Comparison of ENCODE assay signal across 29 cellular contexts in the genomic region with DNA sequence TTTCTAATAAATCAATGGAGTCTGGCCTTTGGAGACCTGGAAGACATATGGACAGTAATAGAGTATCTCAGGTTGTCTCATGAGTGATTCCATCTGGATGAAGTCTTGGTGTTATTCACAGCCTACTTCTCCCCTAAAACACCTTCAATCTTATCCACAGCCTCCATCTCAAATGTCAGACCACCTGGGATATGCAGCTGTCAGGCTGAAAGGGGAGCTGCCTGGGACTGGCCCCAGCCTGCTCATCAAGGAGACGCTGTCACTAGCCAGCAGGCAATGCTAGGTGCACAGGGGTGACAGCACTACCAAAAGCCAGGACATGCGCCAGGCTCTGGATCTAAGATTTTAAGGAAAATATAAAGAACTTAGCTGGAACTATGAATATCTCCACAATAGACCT.
A peak's percentile ranks its signal among the peaks of the same experiment; 100 is the strongest.
DNase-seq lines count a peak whose midpoint lies in the region; ATAC-seq, FAIRE-seq and TF ChIP-seq lines count a peak whose summit lies in the region.
"Had no signal": no experiment of that assay in that cellular context is flagged by ENCODE, and none has a peak within 500 bp of the region (broad histone marks: within the 10 kb centered on the region; RNA-seq: fewer than 3 reads in every experiment).

No MANE protein-coding gene starts in this region.

- no peak for TF ChIP-seq EP300 in gastroesophageal sphincter (IDR thresholded peaks at IDR 0.05)

- no peaks in the 10 kb centered on the region for H3K36me3 ChIP-seq in DND-41 (ENCODE audit: insufficient read depth, low read length)
- no peaks in the 10 kb centered on the region for H3K36me3 ChIP-seq in gastroesophageal sphincter
- H3K36me3 ChIP-seq: BLaER1 treated with 17β-estradiol and CSF1 and Interleukin-3, amounts not matched to agents 10 nM and 100 nM; gastrocnemius medialis; upper lobe of left lung had no signal

- H3K9ac ChIP-seq in DND-41 (ENCODE audit: low read depth, low read length): no peak overlapping the region
- H3K9ac ChIP-seq: BLaER1 treated with 17β-estradiol and CSF1 and Interleukin-3, amounts not matched to agents 10 nM and 100 nM had no signal

- H3K9me3 ChIP-seq in DND-41 (ENCODE audit: insufficient read depth, low read length, severe bottlenecking): no peaks in the 10 kb centered on the region
- no peaks in the 10 kb centered on the region for H3K9me3 ChIP-seq in gastroesophageal sphincter
- H3K9me3 ChIP-seq: BLaER1 treated with 17β-estradiol and CSF1 and Interleukin-3, amounts not matched to agents 10 nM and 100 nM; gastrocnemius medialis; mucosa of descending colon; upper lobe of left lung had no signal

- H2AFZ ChIP-seq in DND-41 (ENCODE audit: low read depth, low read length): no peak overlapping the region

- no peaks in the 10 kb centered on the region for H4K20me1 ChIP-seq in DND-41 (ENCODE audit: insufficient read depth, low read length)
- H4K20me1 ChIP-seq: BLaER1 treated with 17β-estradiol and CSF1 and Interleukin-3, amounts not matched to agents 10 nM and 100 nM had no signal

- no peak overlapping the region for H3K27ac ChIP-seq in DND-41 (ENCODE audit: low read length)
- H3K27ac ChIP-seq in gastroesophageal sphincter: no peak overlapping the region
- H3K27ac ChIP-seq: BLaER1 treated with 17β-estradiol and CSF1 and Interleukin-3, amounts not matched to agents 10 nM and 100 nM; gastrocnemius medialis; RWPE1; upper lobe of left lung had no signal

- no peak for TF ChIP-seq POLR2A in gastroesophageal sphincter (IDR thresholded peaks at IDR 0.05)

- TF ChIP-seq CTCF in DND-41 (IDR thresholded peaks at IDR 0.05; ENCODE audit: borderline replicate concordance, extremely low read depth, low read length, poor library complexity, severe bottlenecking): no peak
- TF ChIP-seq CTCF in gastroesophageal sphincter (IDR thresholded peaks at IDR 0.05): no peak

- 72% methylated on average over 2 of the region's 2 CpGs; no CpG with 5 or more reads in 1 of the 2 donors for WGBS in gastroesophageal sphincter (ENCODE audit: low coverage in 1 of 2), 2 donors

- no peaks in the 10 kb centered on the region for H3K79me2 ChIP-seq in DND-41 (ENCODE audit: insufficient read depth, low read length)

- H3K4me3 ChIP-seq in DND-41 (ENCODE audit: low read depth in 1 of 2, low read length in 2 of 2) (no peak overlapping the region), gastroesophageal sphincter (no peak overlapping the region)
- H3K4me3 ChIP-seq: BLaER1 treated with 17β-estradiol and CSF1 and Interleukin-3, amounts not matched to agents 10 nM and 100 nM; gastrocnemius medialis; lung; mucosa of descending colon; upper lobe of left lung had no signal

- H3K4me1 ChIP-seq in DND-41 (ENCODE audit: insufficient read depth, low read length) (no peaks in the 10 kb centered on the region), gastroesophageal sphincter (no peaks in the 10 kb centered on the region)
- H3K4me1 ChIP-seq: BLaER1 treated with 17β-estradiol and CSF1 and Interleukin-3, amounts not matched to agents 10 nM and 100 nM; gastrocnemius medialis; upper lobe of left lung had no signal

- H3K27me3 ChIP-seq in DND-41 (ENCODE audit: insufficient read depth, low read length, poor library complexity) (no peaks in the 10 kb centered on the region), gastroesophageal sphincter (no peaks in the 10 kb centered on the region)
- H3K27me3 ChIP-seq: BLaER1 treated with 17β-estradiol and CSF1 and Interleukin-3, amounts not matched to agents 10 nM and 100 nM; gastrocnemius medialis; upper lobe of left lung had no signal

- DNase-seq in DND-41: no peak
- peak; percentile 70 for DNase-seq in NCI-H1694 (lab: John Stamatoyannopoulos, UW)
- peak; percentile 28 for DNase-seq in NCI-H69 (lab: John Stamatoyannopoulos, UW)
- peak; percentile 41 for DNase-seq in myocyte (ENCODE audit: low read depth)
- no peak for DNase-seq in NAMALWA (ENCODE audit: low spot score)
- no peak for DNase-seq in frontal cortex (ENCODE audit: low spot score in 2 of 2)
- DNase-seq: activated B cell treated with CpG ODN at 0.5 μM for 24 hours; activated CD4-positive, alpha-beta T cell treated with anti-CD3 and anti-CD28 coated beads, Interleukin-2, amount 50 U/mL, for 1 hour; activated effector memory CD4-positive, alpha-beta T cell treated with anti-CD3 and anti-CD28 coated beads, Interleukin-2, amount 50 U/mL, for 16 hours; activated naive CD8-positive, alpha-beta T cell treated with anti-CD3 and anti-CD28 coated beads for 36 hours; activated T-cell treated with anti-CD3 and anti-CD28 coated beads, Interleukin-2, amount 50 U/mL, for 24 hours; anterior cingulate cortex; DMS79 treated with DMSO at 0.1 percent for 48 hours; gastrocnemius medialis; GOT3; hippocampal formation; IMR-90; mucosa of descending colon; MV-4-11; OCI-M1; T-cell; upper lobe of left lung had no signal

- no peak overlapping the region for H3K4me2 ChIP-seq in DND-41 (ENCODE audit: insufficient read depth, low read length)
- H3K4me2 ChIP-seq: BLaER1 treated with 17β-estradiol and CSF1 and Interleukin-3, amounts not matched to agents 10 nM and 100 nM had no signal

- ATAC-seq in DND-41 (ENCODE audit: insufficient read depth, low read depth) (peak; percentile 42; the same call in 1 of the 3 replicates), gastroesophageal sphincter (no peak)
- ATAC-seq: gastrocnemius medialis; mucosa of descending colon; natural killer cell treated with Interleukin-12 subunit alpha and Interleukin-12 subunit beta and Interleukin-15 and Interleukin-18, amount 100 ng/mL, for 72 hours; stimulated activated effector memory CD8-positive, alpha-beta T cell treated with anti-CD3 and anti-CD28 coated beads, Interleukin-12 subunit alpha, Interleukin-12 subunit beta, amount 100 ng/mL, for 72 hours; T-cell had no signal

- FAIRE-seq in frontal cortex (lab: Jason Lieb, UNC): no peak
- FAIRE-seq: bronchial epithelial cell had no signal

Comparison
In these comparisons a context has a peak if more than half of its experiments do, and no peak if none do; other contexts are left out.
1. DNase-seq: peak in NCI-H1694 (single experiment), NCI-H69 (single experiment) and myocyte (single experiment); none in DND-41 (single experiment), NAMALWA (single experiment) and frontal cortex (0 of 2).